Comparison of ENCODE assay signal across 27 cellular contexts in the genomic region with DNA sequence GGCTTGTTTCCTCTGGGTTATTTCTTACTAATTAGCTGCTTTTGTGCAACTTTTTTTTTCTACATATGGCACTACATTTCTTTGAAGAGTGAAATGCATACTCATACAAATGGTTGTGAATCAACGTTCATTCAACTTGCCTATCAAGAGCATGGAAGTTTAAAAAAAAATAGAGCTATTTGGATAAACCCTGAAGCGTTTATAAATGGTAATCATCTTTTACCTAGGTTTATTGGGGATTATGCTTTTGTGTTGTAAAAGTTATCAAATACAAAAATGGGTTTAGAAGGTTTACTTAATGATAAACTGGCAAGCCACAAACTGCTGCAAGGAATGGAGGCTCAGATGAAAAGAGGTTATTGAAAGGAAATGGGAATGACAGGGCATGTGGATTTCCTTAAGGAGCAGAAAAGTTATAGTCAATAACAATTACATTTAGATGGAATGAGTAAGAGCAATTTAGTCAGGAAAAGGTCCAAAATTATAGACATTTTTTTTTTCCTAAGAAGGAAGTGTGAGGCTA.
"Had no signal": no experiment of that assay in that cellular context is flagged by ENCODE, and none has a peak within 500 bp of the region (broad histone marks: within the 10 kb centered on the region; RNA-seq: fewer than 3 reads in every experiment).

No MANE protein-coding gene starts in this region.

- H3K4me2 ChIP-seq: KMS-11 had no signal

- H3K4me3 ChIP-seq: SJCRH30, SK-N-MC had no signal

- H3K27ac ChIP-seq: brain microvascular endothelial cell, KMS-11, SJCRH30, SK-N-MC, WERI-Rb-1 had no signal

- H3K27me3 Mint-ChIP-seq: activated CD4-positive, alpha-beta memory T cell treated with anti-CD3 and anti-CD28 coated beads, Interleukin-2, amount 10 ng/mL, durations not matched to agents 7 days and 5 days; activated CD8-positive, alpha-beta memory T cell treated with anti-CD3 and anti-CD28 coated beads, Interleukin-2, amount 10 ng/mL, durations not matched to agents 7 days and 5 days; activated naive CD4-positive, alpha-beta T cell treated with anti-CD3 and anti-CD28 coated beads, Interleukin-2, amount 10 ng/mL, durations not matched to agents 7 days and 5 days; activated naive CD8-positive, alpha-beta T cell; central memory CD8-positive, alpha-beta T cell had no signal

- H3K4me3 Mint-ChIP-seq: activated CD4-positive, alpha-beta memory T cell treated with anti-CD3 and anti-CD28 coated beads, Interleukin-2, amount 10 ng/mL, durations not matched to agents 7 days and 5 days; activated CD8-positive, alpha-beta memory T cell treated with anti-CD3 and anti-CD28 coated beads, Interleukin-2, amount 10 ng/mL, durations not matched to agents 7 days and 5 days; activated naive CD4-positive, alpha-beta T cell treated with anti-CD3 and anti-CD28 coated beads, Interleukin-2, amount 10 ng/mL, durations not matched to agents 7 days and 5 days; activated naive CD8-positive, alpha-beta T cell; central memory CD8-positive, alpha-beta T cell had no signal

- ATAC-seq: activated CD8-positive, alpha-beta memory T cell treated with anti-CD3 and anti-CD28 coated beads, Interleukin-2, amount 10 ng/mL, durations not matched to agents 7 days and 5 days had no signal

- H3K4me1 Mint-ChIP-seq: activated CD4-positive, alpha-beta memory T cell treated with anti-CD3 and anti-CD28 coated beads, Interleukin-2, amount 10 ng/mL, durations not matched to agents 7 days and 5 days; activated CD8-positive, alpha-beta memory T cell treated with anti-CD3 and anti-CD28 coated beads, Interleukin-2, amount 10 ng/mL, durations not matched to agents 7 days and 5 days; activated naive CD4-positive, alpha-beta T cell treated with anti-CD3 and anti-CD28 coated beads, Interleukin-2, amount 10 ng/mL, durations not matched to agents 7 days and 5 days; central memory CD8-positive, alpha-beta T cell had no signal

- H3K36me3 Mint-ChIP-seq: activated CD8-positive, alpha-beta memory T cell treated with anti-CD3 and anti-CD28 coated beads, Interleukin-2, amount 10 ng/mL, durations not matched to agents 7 days and 5 days; activated naive CD4-positive, alpha-beta T cell treated with anti-CD3 and anti-CD28 coated beads, Interleukin-2, amount 10 ng/mL, durations not matched to agents 7 days and 5 days; activated naive CD8-positive, alpha-beta T cell had no signal

- H3K36me3 ChIP-seq: brain microvascular endothelial cell, SJCRH30, WERI-Rb-1 had no signal

- H3K9me3 ChIP-seq: SJCRH30 had no signal

- H3K27ac Mint-ChIP-seq: activated CD4-positive, alpha-beta memory T cell treated with anti-CD3 and anti-CD28 coated beads, Interleukin-2, amount 10 ng/mL, durations not matched to agents 7 days and 5 days; activated CD8-positive, alpha-beta memory T cell treated with anti-CD3 and anti-CD28 coated beads, Interleukin-2, amount 10 ng/mL, durations not matched to agents 7 days and 5 days; activated naive CD4-positive, alpha-beta T cell treated with anti-CD3 and anti-CD28 coated beads, Interleukin-2, amount 10 ng/mL, durations not matched to agents 7 days and 5 days; activated naive CD8-positive, alpha-beta T cell had no signal

- DNase-seq: activated CD4-positive, alpha-beta memory T cell treated with anti-CD3 and anti-CD28 coated beads, Interleukin-2, amount 10 ng/mL, durations not matched to agents 7 days and 5 days; activated CD4-positive, alpha-beta T cell treated with anti-CD3 and anti-CD28 coated beads for 1 hour; activated CD4-positive, alpha-beta T cell treated with anti-CD3 and anti-CD28 coated beads for 48 hours; activated CD4-positive, CD25-positive, alpha-beta regulatory T cell; activated CD8-positive, alpha-beta memory T cell treated with anti-CD3 and anti-CD28 coated beads for 24 hours; activated CD8-positive, alpha-beta memory T cell treated with anti-CD3 and anti-CD28 coated beads, Interleukin-2, amount 10 ng/mL, durations not matched to agents 7 days and 5 days; activated CD8-positive, alpha-beta memory T cell treated with anti-CD3 and anti-CD28 coated beads, Interleukin-2, amount 50 U/mL, for 48 hours; activated effector memory CD4-positive, alpha-beta T cell treated with Interleukin-2 at 50 U/mL for 16 hours; activated naive CD4-positive, alpha-beta T cell treated with anti-CD3 and anti-CD28 coated beads, Interleukin-2, amount 10 ng/mL, durations not matched to agents 7 days and 5 days; activated T-cell treated with anti-CD3 and anti-CD28 coated beads, Interleukin-2, amount 50 U/mL, for 48 hours; amniotic stem cell; aorta; brain microvascular endothelial cell; NCI-H1105; NCI-H1436; NCI-H187 treated with DMSO at 0.1 percent for 48 hours; NCI-H2081; NCI-H345; NCI-H524 treated with DMSO at 0.1 percent for 48 hours; SHP77; SJCRH30; T1000; WERI-Rb-1 had no signal
